In genomic region chr6:167329014-167329413, GRCh38 we compare ENCODE assay signal across 21 cellular contexts. TPM values are rescaled to one million over a fixed set of nuclear protein-coding genes. Genes with fewer than 3 reads are reported as not detected.
"Had no signal": no experiment of that assay in that cellular context is flagged by ENCODE, and none has a peak within 500 bp of the region (broad histone marks: within the 10 kb centered on the region; RNA-seq: fewer than 3 reads in every experiment).

No MANE protein-coding gene starts in this region.

- H3K36me3 Mint-ChIP-seq: activated naive CD4-positive, alpha-beta T cell treated with anti-CD3 and anti-CD28 coated beads, Interleukin-2, amount 50 U/mL, for 24 hours; neural progenitor cell; stimulated activated naive B cell treated with anti-CD40 and anti-IgM and Interleukin-4, amounts not matched to agents 10 μg/mL and 1 μg/mL and 100 μg/mL, for 72 hours had no signal

- H3K27ac Mint-ChIP-seq: activated naive CD4-positive, alpha-beta T cell treated with anti-CD3 and anti-CD28 coated beads, Interleukin-2, amount 50 U/mL, for 24 hours; activated T-helper 1 cell treated with anti-CD3 and anti-CD28 coated beads, Interleukin-12 subunit alpha, Interleukin-12 subunit beta, Interleukin-2, Interleukin-4 antibody, amounts not matched to agents 30 ng/mL and 10 ng/mL and 1 ng/mL, durations not matched to agents 14 hours and 24 hours and 36 hours; neural progenitor cell; stimulated activated naive B cell treated with anti-CD40 and anti-IgM and Interleukin-4, amounts not matched to agents 10 μg/mL and 1 μg/mL and 100 μg/mL, for 72 hours had no signal

- H3K4me3 Mint-ChIP-seq: activated naive CD4-positive, alpha-beta T cell treated with anti-CD3 and anti-CD28 coated beads, Interleukin-2, amount 50 U/mL, for 24 hours; activated T-helper 1 cell treated with anti-CD3 and anti-CD28 coated beads, Interleukin-12 subunit alpha, Interleukin-12 subunit beta, Interleukin-2, Interleukin-4 antibody, amounts not matched to agents 30 ng/mL and 10 ng/mL and 1 ng/mL, durations not matched to agents 14 hours and 24 hours and 36 hours; neural progenitor cell; stimulated activated naive B cell treated with anti-CD40 and anti-IgM and Interleukin-4, amounts not matched to agents 10 μg/mL and 1 μg/mL and 100 μg/mL, for 72 hours had no signal

- DNase-seq: adrenal gland; dorsolateral prefrontal cortex; heart right ventricle; left colon; midbrain; psoas muscle; SHP77 treated with DMSO at 0.1 percent for 48 hours; stimulated activated naive B cell treated with anti-CD40 and anti-IgM and Interleukin-4, amounts not matched to agents 10 μg/mL and 1 μg/mL and 100 μg/mL, for 72 hours; substantia nigra; T-helper 1 cell had no signal

- ATAC-seq: gastroesophageal sphincter; heart right ventricle; left colon; psoas muscle; sciatic nerve; SK-N-SH treated with all-trans-retinoic acid at 6 μM for 48 hours; stimulated activated naive B cell treated with anti-CD40 and anti-IgM and Interleukin-4, amounts not matched to agents 10 μg/mL and 1 μg/mL and 100 μg/mL, for 72 hours had no signal

- H3K4me1 Mint-ChIP-seq: activated naive CD4-positive, alpha-beta T cell treated with anti-CD3 and anti-CD28 coated beads, Interleukin-2, amount 50 U/mL, for 24 hours; neural progenitor cell; stimulated activated naive B cell treated with anti-CD40 and anti-IgM and Interleukin-4, amounts not matched to agents 10 μg/mL and 1 μg/mL and 100 μg/mL, for 72 hours had no signal

- H3K9me3 Mint-ChIP-seq: activated naive CD4-positive, alpha-beta T cell treated with anti-CD3 and anti-CD28 coated beads, Interleukin-2, amount 50 U/mL, for 24 hours; activated T-helper 1 cell treated with anti-CD3 and anti-CD28 coated beads, Interleukin-12 subunit alpha, Interleukin-12 subunit beta, Interleukin-2, Interleukin-4 antibody, amounts not matched to agents 30 ng/mL and 10 ng/mL and 1 ng/mL, durations not matched to agents 14 hours and 24 hours and 36 hours; stimulated activated naive B cell treated with anti-CD40 and anti-IgM and Interleukin-4, amounts not matched to agents 10 μg/mL and 1 μg/mL and 100 μg/mL, for 72 hours had no signal

RNA-seq across cellular contexts. Expression of gene TTLL2, which starts 4.1 kb away (rescaled TPM):
- total RNA-seq: activated T-helper 1 cell treated with anti-CD3 and anti-CD28 coated beads, Interleukin-12 subunit alpha, Interleukin-12 subunit beta, Interleukin-2, Interleukin-4 antibody, amounts not matched to agents 30 ng/mL and 10 ng/mL and 1 ng/mL, durations not matched to agents 14 hours and 24 hours and 36 hours; adrenal gland; cardiac muscle cell; gastroesophageal sphincter; heart right ventricle; left colon; lung; myocyte; osteocyte; psoas muscle; sciatic nerve; tibial nerve had no signal

RNA-seq across cellular contexts. Expression of gene UNC93A, which starts 37.9 kb away (rescaled TPM):
- total RNA-seq: activated T-helper 1 cell treated with anti-CD3 and anti-CD28 coated beads, Interleukin-12 subunit alpha, Interleukin-12 subunit beta, Interleukin-2, Interleukin-4 antibody, amounts not matched to agents 30 ng/mL and 10 ng/mL and 1 ng/mL, durations not matched to agents 14 hours and 24 hours and 36 hours; adrenal gland; cardiac muscle cell; gastroesophageal sphincter; heart right ventricle; lung; myocyte; osteocyte; psoas muscle; sciatic nerve; tibial nerve had no signal
